In the genomic region with DNA sequence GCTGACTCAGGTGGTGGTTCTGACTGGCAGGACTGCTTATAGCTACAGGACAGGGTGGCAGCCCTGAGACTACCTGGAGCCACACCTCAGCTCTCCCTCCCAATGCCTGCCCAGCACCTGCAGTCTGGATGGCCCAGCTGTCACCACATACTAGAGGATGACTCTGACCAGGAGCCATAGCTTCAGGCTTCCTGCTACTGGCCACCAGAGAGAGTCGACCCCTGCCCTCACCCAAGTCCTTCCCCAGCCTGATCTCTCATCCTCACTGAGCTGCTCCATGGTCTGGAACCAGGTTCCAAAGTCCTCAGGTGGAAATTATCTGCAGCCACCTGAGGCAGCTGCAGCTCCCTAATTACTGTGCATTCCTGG, we compare ENCODE assay signal across 15 cellular contexts. TPM values are rescaled to one million over a fixed set of nuclear protein-coding genes. Genes with fewer than 3 reads are reported as not detected.
A peak's percentile ranks its signal among the peaks of the same experiment; 100 is the strongest.
DNase-seq lines count a peak whose midpoint lies in the region; ATAC-seq, FAIRE-seq and TF ChIP-seq lines count a peak whose summit lies in the region.
"Had no signal": no experiment of that assay in that cellular context is flagged by ENCODE, and none has a peak within 500 bp of the region (broad histone marks: within the 10 kb centered on the region; RNA-seq: fewer than 3 reads in every experiment).

No MANE protein-coding gene starts in this region.

- no peak overlapping the region for H3K4me3 Mint-ChIP-seq in naive thymus-derived CD4-positive, alpha-beta T cell

- H3K14ac ChIP-seq in IMR-90 (replicated peaks; ENCODE audit: low read depth, low read length) (no peak overlapping the region), H1 (ENCODE audit: insufficient read length) (no peak overlapping the region)

- no peak overlapping the region for H3K9ac ChIP-seq in IMR-90 (ENCODE audit: low read depth, low read length)
- H3K9ac ChIP-seq in H1 (replicated peaks in 1 of 4; ENCODE audit: extremely low read depth in 1 of 4, low read depth in 3 of 4, low read length in 3 of 4) = no peak overlapping the region
- H3K9ac ChIP-seq in liver (ENCODE audit: low read depth in 1 of 2, low read length in 2 of 2) = no peak overlapping the region

- H3K36me3 ChIP-seq in IMR-90 (ENCODE audit: control insufficient read depth, insufficient read depth, low read length) (no peaks in the 10 kb centered on the region), H1 (ENCODE audit: control insufficient read depth in 2 of 4, insufficient read depth in 4 of 4, low read length in 3 of 4) (no peaks in the 10 kb centered on the region), liver (ENCODE audit: control insufficient read depth in 4 of 4, insufficient read depth in 3 of 4, low read depth in 1 of 4, low read length in 3 of 4) (no peaks in the 10 kb centered on the region)
- no peaks in the 10 kb centered on the region for H3K36me3 ChIP-seq in naive thymus-derived CD4-positive, alpha-beta T cell (ENCODE audit: control insufficient read depth in 2 of 3, insufficient read depth in 3 of 3, low read length in 3 of 3)

- H3K4me3 ChIP-seq in IMR-90 (ENCODE audit: insufficient read depth, low read depth, low read length) = no peak overlapping the region
- H3K4me3 ChIP-seq in H1 (ENCODE audit: extremely low read depth in 1 of 4, insufficient read depth in 2 of 4, low read depth in 3 of 4, low read length in 4 of 4) = no peak overlapping the region
- H3K4me3 ChIP-seq in liver (ENCODE audit: low read depth in 1 of 3, low read length in 3 of 3) = no peak overlapping the region
- H3K4me3 ChIP-seq in naive thymus-derived CD4-positive, alpha-beta T cell (ENCODE audit: low read length) = no peak overlapping the region
- H3K4me3 ChIP-seq: PC-9 had no signal

- no peak overlapping the region for H3K4me2 ChIP-seq in IMR-90 (ENCODE audit: low read depth, low read length)
- H3K4me2 ChIP-seq in H1 (ENCODE audit: insufficient read depth in 1 of 2, low read depth in 2 of 2, low read length in 2 of 2) = no peak overlapping the region

- DNase-seq in COLO668 (lab: John Stamatoyannopoulos, UW; ENCODE audit: unreplicated experiment) = peak; percentile 84
- DNase-seq in IMR-90 = no peak
- DNase-seq in H1 (ENCODE audit: low read depth in 1 of 2, low spot score in 2 of 2) = no peak
- no peak for DNase-seq in naive thymus-derived CD4-positive, alpha-beta T cell
- DNase-seq in SIG-M5 (lab: John Stamatoyannopoulos, UW) = no peak
- DNase-seq: COR-L47, DMS79, GOT3, NCI-H446 treated with DMSO at 0.1 percent for 48 hours had no signal

- no peak for TF ChIP-seq EP300 in H1 (IDR thresholded peaks at IDR 0.05; ENCODE audit: borderline replicate concordance in 1 of 2, low read depth in 2 of 2, low read length in 2 of 2)

- H3K27me3 Mint-ChIP-seq in naive thymus-derived CD4-positive, alpha-beta T cell = peaks cover 2 to 29% (median 12%) of the 10 kb centered on the region in 5 donors

- no peaks in the 10 kb centered on the region for H3K36me3 Mint-ChIP-seq in naive thymus-derived CD4-positive, alpha-beta T cell
- H3K36me3 Mint-ChIP-seq: CD14-positive monocyte had no signal

- no peak overlapping the region for H3K27ac Mint-ChIP-seq in naive thymus-derived CD4-positive, alpha-beta T cell

- intact Hi-C loops in IMR-90 (cut with micrococcal nuclease) = no loop called here
- intact Hi-C loops in naive thymus-derived CD4-positive, alpha-beta T cell (cut with micrococcal nuclease) = no loop called here

- no peak overlapping the region for H3K18ac ChIP-seq in IMR-90 (ENCODE audit: low read depth, low read length)
- H3K18ac ChIP-seq in H1 (ENCODE audit: extremely low read depth, low read length) = no peak overlapping the region

- H3K23ac ChIP-seq in IMR-90 (ENCODE audit: low read depth, low read length) (no peak overlapping the region), H1 (ENCODE audit: insufficient read length) (no peak overlapping the region)

- H3K4ac ChIP-seq in IMR-90 (ENCODE audit: low read depth, low read length) (no peak overlapping the region), H1 (replicated peaks; ENCODE audit: insufficient read length, low read depth, low read length) (no peak overlapping the region)

- no peaks in the 10 kb centered on the region for H3K23me2 ChIP-seq in H1 (ENCODE audit: low read depth, low read length)

- no peaks in the 10 kb centered on the region for H3K79me1 ChIP-seq in IMR-90 (ENCODE audit: low read depth in 1 of 2, low read length in 2 of 2)
- no peaks in the 10 kb centered on the region for H3K79me1 ChIP-seq in H1 (ENCODE audit: low read depth, low read length)

- WGBS in IMR-90 (ENCODE audit: extremely low coverage in 2 of 2, insufficient read length in 1 of 2), 2 experiments = 0% methylated on average over 1 of the region's 1 CpG; no CpG with 5 or more reads in 1 of the 2 experiments
- 90% methylated on average over 1 of the region's 1 CpG; no CpG with 5 or more reads in 1 of the 2 experiments for whole genome bisulfite sequencing in H1 (ENCODE audit: extremely low coverage in 1 of 2, insufficient coverage in 1 of 2, insufficient read length in 1 of 2, insufficient replicate concordance in 2 of 2, low coverage in 1 of 2, low lambda C conversion rate in 2 of 2, missing lambda C conversion rate in 1 of 2), 2 experiments
- WGBS in liver = 27% methylated on average over 1 of the region's 1 CpG

- no TSS peak for BruUV-seq in IMR-90 (replicated peaks; lab: Mats Ljungman, UMichigan)

- H2AK9ac ChIP-seq in IMR-90 (replicated peaks; ENCODE audit: low read depth, low read length, poor library complexity) = no peak overlapping the region

- H3K9me3 ChIP-seq in IMR-90 (ENCODE audit: control insufficient read depth, insufficient read depth, low read length) = no peaks in the 10 kb centered on the region
- peaks cover 0 to 2% of the 10 kb centered on the region in 2 experiments; a peak in 1 of 4 replicates for H3K9me3 ChIP-seq in H1 (ENCODE audit: insufficient read depth in 2 of 2, low read depth in 1 of 2, low read length in 1 of 2)
- no peaks in the 10 kb centered on the region for H3K9me3 ChIP-seq in liver (ENCODE audit: control insufficient read depth in 4 of 4, low read length in 3 of 4)
- H3K9me3 ChIP-seq in naive thymus-derived CD4-positive, alpha-beta T cell (ENCODE audit: control insufficient read depth in 2 of 3, low read length in 3 of 3) = no peaks in the 10 kb centered on the region

- no peak overlapping the region for H4K8ac ChIP-seq in IMR-90 (ENCODE audit: low read depth in 2 of 2, low read length in 2 of 2)
- H4K8ac ChIP-seq in H1 (ENCODE audit: extremely low read depth, insufficient read depth, low read length) = no peak overlapping the region

- H4K91ac ChIP-seq in IMR-90 (ENCODE audit: insufficient read depth, low read depth, low read length) = no peak overlapping the region
- H4K91ac ChIP-seq in H1 (replicated peaks; ENCODE audit: insufficient read length, low read length) = no peak overlapping the region

- peaks cover 0 to 2% (median 0%) of the 10 kb centered on the region in 11 donors for H3K9me3 Mint-ChIP-seq in naive thymus-derived CD4-positive, alpha-beta T cell
- H3K9me3 Mint-ChIP-seq: IgD-negative memory B cell had no signal

- H2AFZ ChIP-seq in IMR-90 (replicated peaks; ENCODE audit: low read length, poor library complexity) (peak overlapping the region; percentile 32), H1 (ENCODE audit: low read length) (no peak overlapping the region)
- H2AFZ ChIP-seq: PC-9 had no signal

- no peak for ATAC-seq in IMR-90 (ENCODE audit: low read depth)
- ATAC-seq in naive thymus-derived CD4-positive, alpha-beta T cell = no peak
- no peak for ATAC-seq in HG02970 (IDR thresholded peaks at IDR 0.05; ENCODE audit: low FRiP score, unreplicated experiment)
- ATAC-seq in GM18909 (IDR thresholded peaks at IDR 0.05; ENCODE audit: poor library complexity, unreplicated experiment) = no peak

- H3K4me1 ChIP-seq in IMR-90 (ENCODE audit: control insufficient read depth, insufficient read depth, low read length) (no peaks in the 10 kb centered on the region), H1 (replicated peaks in 1 of 4; ENCODE audit: control insufficient read depth in 3 of 4, insufficient read depth in 4 of 4, low read length in 3 of 4) (peaks cover 0 to 19% (median 9%) of the 10 kb centered on the region in 4 experiments; a peak in 6 of 7 replicates), liver (ENCODE audit: control insufficient read depth in 4 of 4, insufficient read depth in 4 of 4, low read length in 3 of 4) (peaks cover 1 to 27% (median 16%) of the 10 kb centered on the region in 4 donors)
- H3K4me1 ChIP-seq in naive thymus-derived CD4-positive, alpha-beta T cell (ENCODE audit: control insufficient read depth in 2 of 2, insufficient read depth in 2 of 2, low read length in 2 of 2) = no peaks in the 10 kb centered on the region

- H2AK5ac ChIP-seq in IMR-90 (ENCODE audit: low read depth, low read length) = no peak overlapping the region
- no peak overlapping the region for H2AK5ac ChIP-seq in H1 (ENCODE audit: low read depth, low read length)

- H3K27ac ChIP-seq in IMR-90 (ENCODE audit: insufficient read depth, low read length) (no peak overlapping the region), H1 (ENCODE audit: low read depth, low read length) (no peak overlapping the region), liver (ENCODE audit: low read depth in 1 of 2, low read length in 2 of 2) (no peak overlapping the region)
- no peak overlapping the region for H3K27ac ChIP-seq in naive thymus-derived CD4-positive, alpha-beta T cell (ENCODE audit: low read depth, low read length)
- H3K27ac ChIP-seq: PC-9 had no signal

- H2BK20ac ChIP-seq in IMR-90 (ENCODE audit: low read depth, low read length) (no peak overlapping the region), H1 (ENCODE audit: low read length) (peak overlapping the region; percentile 66; the same call in 1 of the 2 replicates)

- H2BK120ac ChIP-seq in IMR-90 (ENCODE audit: low read depth, low read length) = no peak overlapping the region
- H2BK120ac ChIP-seq in H1 (replicated peaks; ENCODE audit: low read depth, low read length) = no peak overlapping the region

- H4K20me1 ChIP-seq in IMR-90 (ENCODE audit: insufficient read depth, low read length) (no peaks in the 10 kb centered on the region), H1 (replicated peaks in 1 of 2; ENCODE audit: control insufficient read depth in 1 of 2, insufficient read depth in 2 of 2, low read length in 2 of 2) (no peaks in the 10 kb centered on the region)

- H3K4me1 Mint-ChIP-seq in naive thymus-derived CD4-positive, alpha-beta T cell = peaks cover 0 to 36% (median 5%) of the 10 kb centered on the region in 7 donors

- TF ChIP-seq POLR2A in IMR-90 (IDR thresholded peaks at IDR 0.05; ENCODE audit: low read depth, low read length) (no peak), H1 (IDR thresholded peaks at IDR 0.05; ENCODE audit: control extremely low read depth in 1 of 2, low read depth in 2 of 2, low read length in 2 of 2) (no peak)

- no peak overlapping the region for H2BK15ac ChIP-seq in IMR-90 (ENCODE audit: low read depth, low read length)
- H2BK15ac ChIP-seq in H1 (ENCODE audit: low read length) = no peak overlapping the region

- H3K79me2 ChIP-seq in H1 (ENCODE audit: control insufficient read depth in 1 of 2, insufficient read depth in 2 of 2, low read length in 2 of 2) = no peaks in the 10 kb centered on the region

- in situ Hi-C loops in IMR-90 (cut with MboI; ENCODE audit: low sequenced_read_pairs) = no loop called here

- dilution Hi-C loops in IMR-90 (cut with HindIII; ENCODE audit: low sequenced_read_pairs, unreplicated experiment) = no loop called here

- no peak for FAIRE-seq in H1 (lab: Jason Lieb, UNC)

- no peak overlapping the region for H3K56ac ChIP-seq in IMR-90 (ENCODE audit: extremely low read depth, insufficient read depth, low read length)
- H3K56ac ChIP-seq in H1 (replicated peaks; ENCODE audit: insufficient read length, low read depth, low read length) = no peak overlapping the region

- no peak for TF ChIP-seq CTCF in IMR-90 (conservative IDR thresholded peaks at IDR 0.05; ENCODE audit: low read depth, low read length)
- no peak for TF ChIP-seq CTCF in H1 (IDR thresholded peaks at IDR 0.05; ENCODE audit: control extremely low read depth in 1 of 3, insufficient read depth in 1 of 3, low read depth in 1 of 3, low read length in 3 of 3)
- no peak for TF ChIP-seq CTCF in liver (IDR thresholded peaks at IDR 0.05; ENCODE audit: low read depth, low read length, missing input control)

- TF ChIP-seq RAD21 in IMR-90 (IDR thresholded peaks at IDR 0.05; ENCODE audit: low read length) (no peak), H1 (IDR thresholded peaks at IDR 0.05 in 1 of 2, conservative IDR thresholded peaks at IDR 0.05 in 1 of 2; ENCODE audit: low read depth in 2 of 2, low read length in 2 of 2) (no peak), liver (IDR thresholded peaks at IDR 0.05) (no peak)

- H2BK5ac ChIP-seq in IMR-90 (ENCODE audit: low read depth, low read length, poor library complexity, severe bottlenecking) (no peak overlapping the region), H1 (ENCODE audit: low read depth, low read length) (no peak overlapping the region)

- peak overlapping the region; percentile 33; the same call in 1 of the 2 replicates for H2BK12ac ChIP-seq in H1 (ENCODE audit: low read depth, low read length)

- POLR2A ChIA-PET in IMR-90 (lab: Charles Lee; ENCODE audit: unreplicated experiment) = no interaction called here
- POLR2A ChIA-PET in H1 (lab: Charles Lee; ENCODE audit: partially characterized antibody) = interaction anchor here (1.5 to 1.6 kb wide), 2 partner anchors 9 to 165 kb away, joined by 3 to 4 read pairs; no protein-coding TSS in a partner anchor
- POLR2A ChIA-PET in naive thymus-derived CD4-positive, alpha-beta T cell (lab: Charles Lee) = no interaction called here

- no peaks in the 10 kb centered on the region for H3K9me1 ChIP-seq in IMR-90 (ENCODE audit: insufficient read depth, low read length)

- peaks cover 1% of the 10 kb centered on the region; the same call in 1 of the 2 replicates for H3K27me3 ChIP-seq in IMR-90 (ENCODE audit: control insufficient read depth, insufficient read depth, low read length)
- H3K27me3 ChIP-seq in H1 (replicated peaks in 1 of 4; ENCODE audit: control insufficient read depth in 3 of 4, extremely low read depth in 1 of 4, insufficient read depth in 3 of 4, low read length in 3 of 4) = no peaks in the 10 kb centered on the region; a peak in 1 of 7 replicates
- no peaks in the 10 kb centered on the region for H3K27me3 ChIP-seq in liver (ENCODE audit: control insufficient read depth in 4 of 4, insufficient read depth in 4 of 4, low read length in 3 of 4)
- H3K27me3 ChIP-seq in naive thymus-derived CD4-positive, alpha-beta T cell (ENCODE audit: control insufficient read depth in 2 of 2, insufficient read depth in 2 of 2, low read length in 2 of 2) = no peaks in the 10 kb centered on the region

- CTCF ChIA-PET in IMR-90 (lab: Yijun Ruan, JAX) (no interaction called here), H1 (lab: Charles Lee; ENCODE audit: partially characterized antibody) (interaction anchor here (0.7 to 9.2 kb wide), 23 partner anchors 11 to 529 kb away, joined by 3 to 140 read pairs (median 5); no protein-coding TSS in a partner anchor)
- CTCF ChIA-PET in naive thymus-derived CD4-positive, alpha-beta T cell (lab: Charles Lee) = interaction anchor here (0.6 to 1.3 kb wide), 5 partner anchors 11 to 984 kb away, joined by 3 read pairs; no protein-coding TSS in a partner anchor

- no peak overlapping the region for H4K5ac ChIP-seq in IMR-90 (ENCODE audit: low read depth, low read length)
- H4K5ac ChIP-seq in H1 (ENCODE audit: insufficient read length, low read depth, low read length) = no peak overlapping the region

RNA-seq across cellular contexts. Expression of a gene that starts 25.6 kb away (rescaled TPM):
- total RNA-seq in IMR-90 (2012; rRNA removed) = 8.1 and 9.7 TPM in 2 replicates
- 3.9 and 4.4 TPM in 2 replicates for polyA plus RNA-seq in IMR-90 (2012; rRNA removed)
- polyA plus RNA-seq in IMR-90 (2012; cell fraction: cytosol; rRNA removed) = 1.3 and 1.8 TPM in 2 replicates
- 1.0 and 7.9 TPM in 2 replicates for polyA plus RNA-seq in IMR-90 (2012; cell fraction: nucleus; rRNA removed; ENCODE audit: low replicate concordance)
- total RNA-seq in H1 (2021; fragmentation: NEBNext Ultra II Directional; extraction: Animal tissue kit (Norgen Biotek cat#: 25700)) = 2.1 and 2.3 TPM in 2 replicates
- polyA plus RNA-seq in H1 (2011; rRNA removed) = 0.63 and 1.2 TPM in 2 replicates
- 1.1 TPM for polyA plus RNA-seq in H1 (2011; cell fraction: cytosol; rRNA removed)
- polyA plus RNA-seq in H1 (2011; cell fraction: nucleus; rRNA removed) = 0.67 TPM
- 1.6 to 1.9 TPM (median 1.8 TPM) in 4 replicates for polyA plus RNA-seq in H1 (2012, experiment 1 of 2)
- polyA plus RNA-seq in H1 (2012, experiment 2 of 2) = 0.14 TPM
- 1.7 TPM for polyA plus RNA-seq in H1 (2013, experiment 1 of 2)
- 1.5 TPM for polyA plus RNA-seq in H1 (2013, experiment 2 of 2)
- polyA minus RNA-seq in H1 (2011; rRNA and poly(A)+ RNA removed) = 1.5 and 2.4 TPM in 2 replicates
- polyA minus RNA-seq in H1 (2011; cell fraction: cytosol; rRNA and poly(A)+ RNA removed) = 0.73 TPM
- 2.1 TPM for polyA minus RNA-seq in H1 (2011; cell fraction: nucleus; rRNA and poly(A)+ RNA removed)
- total RNA-seq in liver = 1 to 10 TPM; 6.6 to 6.9 TPM
- polyA plus RNA-seq in liver = 1 to 10 TPM; 3.6 to 4.1 TPM
- total RNA-seq in naive thymus-derived CD4-positive, alpha-beta T cell = 10 to 100 TPM in 3 of 5 experiments, 1 to 10 TPM in 2; 7.8 to 15.0 (median 10.8) TPM
- 1 to 10 TPM; 2.2 to 7.5 TPM for polyA plus RNA-seq in naive thymus-derived CD4-positive, alpha-beta T cell
